8 cellular contexts compared by ENCODE assay signal in the genomic region with DNA sequence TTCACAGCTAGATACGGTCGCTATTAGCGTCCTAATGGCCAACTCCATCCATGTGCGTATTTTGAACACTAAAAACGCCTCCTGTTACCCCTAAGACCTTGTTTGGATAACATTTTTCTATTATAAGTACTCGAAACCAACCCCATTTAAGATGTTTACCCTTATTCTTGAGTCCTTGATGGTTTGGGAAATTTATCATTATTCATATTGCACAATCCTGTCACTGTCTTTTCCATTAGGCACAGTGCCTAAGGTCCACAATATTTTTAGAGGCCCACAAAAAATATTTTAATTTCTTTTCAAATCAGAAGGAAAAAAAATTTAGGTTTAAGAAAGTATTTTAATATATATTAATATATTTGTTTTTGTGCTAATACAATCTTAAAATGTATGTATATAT. TPM values are rescaled to one million over a fixed set of nuclear protein-coding genes. Genes with fewer than 3 reads are reported as not detected.
DNase-seq lines count a peak whose midpoint lies in the region; ATAC-seq, FAIRE-seq and TF ChIP-seq lines count a peak whose summit lies in the region.

No MANE protein-coding gene starts in this region.

- no peak overlapping the region for H4K5ac ChIP-seq in H9 (ENCODE audit: insufficient read length, low read depth, low read length)

- H3K4me1 ChIP-seq in H9 (ENCODE audit: insufficient read depth, low read length): no peaks in the 10 kb centered on the region; the same call in 1 of the 2 replicates

- H3K79me1 ChIP-seq in H9 (ENCODE audit: insufficient read depth, low read depth, low read length, poor library complexity, severe bottlenecking): peaks cover 3% of the 10 kb centered on the region

- H3K9ac ChIP-seq in H9 (ENCODE audit: extremely low read depth, insufficient read length, low read length): peak overlapping the region; percentile 97

- no peak overlapping the region for H2BK12ac ChIP-seq in H9 (ENCODE audit: insufficient read length, low read depth, low read length)

- no peaks in the 10 kb centered on the region for H3K27me3 ChIP-seq in H9 (ENCODE audit: insufficient read depth, low read length)

- peak; percentile 31 for FAIRE-seq in frontal cortex (lab: Jason Lieb, UNC)

- peak overlapping the region; percentile 85 to 91 for H3K4me3 Mint-ChIP-seq in H9
- peak overlapping the region; percentile 85 for H3K4me3 Mint-ChIP-seq in WTC11

- H3K9me3 ChIP-seq in H9 (ENCODE audit: control insufficient read depth, low read depth, low read length): no peaks in the 10 kb centered on the region

- no peak overlapping the region for H3T11ph ChIP-seq in H9 (ENCODE audit: low read length)

- H4K91ac ChIP-seq in H9 (ENCODE audit: insufficient read length, low read depth, low read length): no peak overlapping the region

- peaks cover 0 to 2% (median 0%) of the 10 kb centered on the region in 3 experiments; a peak in 2 of 7 replicates for H3K36me3 Mint-ChIP-seq in H9 (ENCODE audit: insufficient read depth in 1 of 3, low read depth in 3 of 3)
- H3K36me3 Mint-ChIP-seq in WTC11: no peaks in the 10 kb centered on the region

- H3K27me3 Mint-ChIP-seq in H9 (ENCODE audit: low read depth) (peaks cover 6% of the 10 kb centered on the region), WTC11 (ENCODE audit: low read depth) (peaks cover 7% of the 10 kb centered on the region)

- CTCF ChIA-PET in WTC11 (lab: Charles Lee): interaction anchor here (1.3 kb wide), 2 partner anchors 116 to 252 kb away, joined by 3 to 5 read pairs; no protein-coding TSS in a partner anchor

- H2AFZ ChIP-seq in H9 (ENCODE audit: low read length): no peak overlapping the region

- H4K20me1 ChIP-seq in H9 (ENCODE audit: control insufficient read depth, insufficient read depth, insufficient read length): no peaks in the 10 kb centered on the region

- H3K4me1 Mint-ChIP-seq in H9: peaks cover 16 to 17% of the 10 kb centered on the region in 2 experiments
- H3K4me1 Mint-ChIP-seq in WTC11: peaks cover 31% of the 10 kb centered on the region

- WGBS in H9 (ENCODE audit: extremely low coverage, insufficient read length, low lambda C conversion rate): no CpG with 5 or more reads among the region's 6 CpGs

- no peak for DNase-seq in H9
- no peak for DNase-seq in WTC11 (ENCODE audit: low spot score)
- no peak for DNase-seq in frontal cortex (ENCODE audit: low spot score in 2 of 2)
- DNase-seq in skeletal muscle cell (ENCODE audit: low read depth): no peak
- no peak for DNase-seq in OCI-M1 (lab: John Stamatoyannopoulos, UW)
- no peak for DNase-seq in NCI-H1105 treated with DMSO at 0.1 percent for 48 hours (lab: John Stamatoyannopoulos, UW)
- no peak for DNase-seq in AG20443 (ENCODE audit: low spot score)

- ATAC-seq in WTC11 (no peak), GM21737 (IDR thresholded peaks at IDR 0.05; ENCODE audit: unreplicated experiment) (no peak)

- no peak overlapping the region for H2BK5ac ChIP-seq in H9 (ENCODE audit: insufficient read length, low read length)

- no peak overlapping the region for H2BK15ac ChIP-seq in H9 (ENCODE audit: low read depth, low read length)

- no peaks in the 10 kb centered on the region for H3K9me3 Mint-ChIP-seq in H9
- H3K9me3 Mint-ChIP-seq in WTC11: no peaks in the 10 kb centered on the region

- no peak for TF ChIP-seq CTCF in H9 (conservative IDR thresholded peaks at IDR 0.05)
- TF ChIP-seq CTCF in WTC11 (IDR thresholded peaks at IDR 0.05): no peak

- H3K79me2 ChIP-seq in H9 (ENCODE audit: insufficient read depth, low read length): no peaks in the 10 kb centered on the region; the same call in 1 of the 2 replicates

- H3K56ac ChIP-seq in H9 (ENCODE audit: insufficient read length, low read depth, low read length): no peak overlapping the region

- no peak overlapping the region for H4K8ac ChIP-seq in H9 (replicated peaks; ENCODE audit: insufficient read length, low read depth, low read length)

- H3K4me3 ChIP-seq in skeletal muscle cell (ENCODE audit: low read depth, low read length): peak overlapping the region; percentile 82

- H3K14ac ChIP-seq in H9 (ENCODE audit: insufficient read depth, low read length): no peak overlapping the region

- no peak overlapping the region for H3K23ac ChIP-seq in H9 (ENCODE audit: insufficient read length, low read depth, low read length)

- H3K18ac ChIP-seq in H9 (ENCODE audit: insufficient read length, low read depth, low read length): no peak overlapping the region

- no peak overlapping the region for H2BK120ac ChIP-seq in H9 (ENCODE audit: low read depth, low read length, poor library complexity, severe bottlenecking)

- peaks cover 9% of the 10 kb centered on the region for H3K23me2 ChIP-seq in H9 (ENCODE audit: insufficient read length, low read depth, low read length, poor library complexity, severe bottlenecking)

- H3K27ac ChIP-seq in H9 (ENCODE audit: insufficient read length, low read depth, low read length): no peak overlapping the region

- H3K4me2 ChIP-seq in H9 (ENCODE audit: insufficient read depth, insufficient read length, low read length): peak overlapping the region; percentile 100

- no peak overlapping the region for H2BK20ac ChIP-seq in H9 (ENCODE audit: low read depth, low read length, poor library complexity, severe bottlenecking)

- no peak overlapping the region for H3K27ac Mint-ChIP-seq in H9
- no peak overlapping the region for H3K27ac Mint-ChIP-seq in WTC11

- POLR2A ChIA-PET in WTC11 (lab: Charles Lee): no interaction called here

- H2AK5ac ChIP-seq in H9 (ENCODE audit: insufficient read length, low read length): no peak overlapping the region

- H3K4ac ChIP-seq in H9 (ENCODE audit: low read depth, low read length): no peak overlapping the region

TF ChIP-seq in WTC11, 78 proteins besides CTCF, POLR2A, EP300 and RAD21 (continues in another document):
- TF ChIP-seq, protein P1, sequence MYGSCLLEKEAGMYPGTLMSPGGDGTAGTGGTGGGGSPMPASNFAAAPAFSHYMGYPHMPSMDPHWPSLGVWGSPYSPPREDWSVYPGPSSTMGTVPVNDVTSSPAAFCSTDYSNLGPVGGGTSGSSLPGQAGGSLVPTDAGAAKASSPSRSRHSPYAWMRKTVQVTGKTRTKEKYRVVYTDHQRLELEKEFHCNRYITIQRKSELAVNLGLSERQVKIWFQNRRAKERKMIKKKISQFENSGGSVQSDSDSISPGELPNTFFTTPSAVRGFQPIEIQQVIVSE (CRISPR knock-in tag; IDR thresholded peaks at IDR 0.05; ENCODE audit: borderline replicate concordance): no peak
- TF ChIP-seq, protein P2, sequence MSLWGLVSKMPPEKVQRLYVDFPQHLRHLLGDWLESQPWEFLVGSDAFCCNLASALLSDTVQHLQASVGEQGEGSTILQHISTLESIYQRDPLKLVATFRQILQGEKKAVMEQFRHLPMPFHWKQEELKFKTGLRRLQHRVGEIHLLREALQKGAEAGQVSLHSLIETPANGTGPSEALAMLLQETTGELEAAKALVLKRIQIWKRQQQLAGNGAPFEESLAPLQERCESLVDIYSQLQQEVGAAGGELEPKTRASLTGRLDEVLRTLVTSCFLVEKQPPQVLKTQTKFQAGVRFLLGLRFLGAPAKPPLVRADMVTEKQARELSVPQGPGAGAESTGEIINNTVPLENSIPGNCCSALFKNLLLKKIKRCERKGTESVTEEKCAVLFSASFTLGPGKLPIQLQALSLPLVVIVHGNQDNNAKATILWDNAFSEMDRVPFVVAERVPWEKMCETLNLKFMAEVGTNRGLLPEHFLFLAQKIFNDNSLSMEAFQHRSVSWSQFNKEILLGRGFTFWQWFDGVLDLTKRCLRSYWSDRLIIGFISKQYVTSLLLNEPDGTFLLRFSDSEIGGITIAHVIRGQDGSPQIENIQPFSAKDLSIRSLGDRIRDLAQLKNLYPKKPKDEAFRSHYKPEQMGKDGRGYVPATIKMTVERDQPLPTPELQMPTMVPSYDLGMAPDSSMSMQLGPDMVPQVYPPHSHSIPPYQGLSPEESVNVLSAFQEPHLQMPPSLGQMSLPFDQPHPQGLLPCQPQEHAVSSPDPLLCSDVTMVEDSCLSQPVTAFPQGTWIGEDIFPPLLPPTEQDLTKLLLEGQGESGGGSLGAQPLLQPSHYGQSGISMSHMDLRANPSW (CRISPR knock-in tag; conservative IDR thresholded peaks at IDR 0.05; ENCODE audit: low read depth): no peak
- TF ChIP-seq, protein P3, sequence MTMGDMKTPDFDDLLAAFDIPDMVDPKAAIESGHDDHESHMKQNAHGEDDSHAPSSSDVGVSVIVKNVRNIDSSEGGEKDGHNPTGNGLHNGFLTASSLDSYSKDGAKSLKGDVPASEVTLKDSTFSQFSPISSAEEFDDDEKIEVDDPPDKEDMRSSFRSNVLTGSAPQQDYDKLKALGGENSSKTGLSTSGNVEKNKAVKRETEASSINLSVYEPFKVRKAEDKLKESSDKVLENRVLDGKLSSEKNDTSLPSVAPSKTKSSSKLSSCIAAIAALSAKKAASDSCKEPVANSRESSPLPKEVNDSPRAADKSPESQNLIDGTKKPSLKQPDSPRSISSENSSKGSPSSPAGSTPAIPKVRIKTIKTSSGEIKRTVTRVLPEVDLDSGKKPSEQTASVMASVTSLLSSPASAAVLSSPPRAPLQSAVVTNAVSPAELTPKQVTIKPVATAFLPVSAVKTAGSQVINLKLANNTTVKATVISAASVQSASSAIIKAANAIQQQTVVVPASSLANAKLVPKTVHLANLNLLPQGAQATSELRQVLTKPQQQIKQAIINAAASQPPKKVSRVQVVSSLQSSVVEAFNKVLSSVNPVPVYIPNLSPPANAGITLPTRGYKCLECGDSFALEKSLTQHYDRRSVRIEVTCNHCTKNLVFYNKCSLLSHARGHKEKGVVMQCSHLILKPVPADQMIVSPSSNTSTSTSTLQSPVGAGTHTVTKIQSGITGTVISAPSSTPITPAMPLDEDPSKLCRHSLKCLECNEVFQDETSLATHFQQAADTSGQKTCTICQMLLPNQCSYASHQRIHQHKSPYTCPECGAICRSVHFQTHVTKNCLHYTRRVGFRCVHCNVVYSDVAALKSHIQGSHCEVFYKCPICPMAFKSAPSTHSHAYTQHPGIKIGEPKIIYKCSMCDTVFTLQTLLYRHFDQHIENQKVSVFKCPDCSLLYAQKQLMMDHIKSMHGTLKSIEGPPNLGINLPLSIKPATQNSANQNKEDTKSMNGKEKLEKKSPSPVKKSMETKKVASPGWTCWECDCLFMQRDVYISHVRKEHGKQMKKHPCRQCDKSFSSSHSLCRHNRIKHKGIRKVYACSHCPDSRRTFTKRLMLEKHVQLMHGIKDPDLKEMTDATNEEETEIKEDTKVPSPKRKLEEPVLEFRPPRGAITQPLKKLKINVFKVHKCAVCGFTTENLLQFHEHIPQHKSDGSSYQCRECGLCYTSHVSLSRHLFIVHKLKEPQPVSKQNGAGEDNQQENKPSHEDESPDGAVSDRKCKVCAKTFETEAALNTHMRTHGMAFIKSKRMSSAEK (CRISPR knock-in tag; IDR thresholded peaks at IDR 0.05; ENCODE audit: borderline replicate concordance): no peak
- TF ChIP-seq GRHL2 (CRISPR knock-in tag; IDR thresholded peaks at IDR 0.05; ENCODE audit: insufficient replicate concordance, severe bottlenecking): no peak
- no peak for TF ChIP-seq MYBL2 (CRISPR knock-in tag; IDR thresholded peaks at IDR 0.05)

RNA-seq across cellular contexts. Expression of a gene that starts 1.3 kb away (rescaled TPM):
- total RNA-seq in H9 (2021) (6.3 and 7.8 TPM in 2 replicates), WTC11 (2021) (12.9 to 14.4 TPM (median 13.7 TPM) in 3 replicates), frontal cortex (48.1 TPM)
